In the genomic region with DNA sequence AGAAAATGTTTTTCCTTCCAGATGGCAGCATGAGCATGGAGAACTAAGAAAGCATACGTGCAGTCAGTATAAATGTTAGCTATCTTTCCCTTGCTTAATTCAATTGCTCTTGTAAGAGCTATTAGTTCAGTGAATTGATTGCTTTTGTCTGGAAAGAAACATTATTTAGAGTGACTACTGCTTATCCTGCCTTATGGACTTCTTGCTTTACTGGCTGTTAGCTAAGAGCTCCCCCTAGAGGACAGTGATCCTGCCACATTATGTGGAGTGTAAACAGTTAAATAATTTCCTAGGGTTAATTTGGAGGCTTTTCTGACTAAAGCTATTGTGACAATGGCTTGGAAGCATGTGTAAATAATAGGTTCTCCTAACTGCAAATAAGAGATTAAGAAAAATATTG, we compare ENCODE assay signal across 9 cellular contexts.
DNase-seq lines count a peak whose midpoint lies in the region; ATAC-seq and TF ChIP-seq lines count a peak whose summit lies in the region.
"Had no signal": no experiment of that assay in that cellular context is flagged by ENCODE, and none has a peak within 500 bp of the region (broad histone marks: within the 10 kb centered on the region; RNA-seq: fewer than 3 reads in every experiment).

No MANE protein-coding gene starts in this region.

- no TSS peak for BruUV-seq in A673 (replicated peaks; lab: Mats Ljungman, UMichigan)

- H3K4me1 ChIP-seq in A673 (ENCODE audit: insufficient read depth, low read length, poor library complexity, severe bottlenecking) (no peaks in the 10 kb centered on the region), transverse colon (no peaks in the 10 kb centered on the region)

- intact Hi-C loops in A673 (cut with micrococcal nuclease; ENCODE audit: unreplicated experiment) (loop anchor here (10.0 kb wide), 1 partner anchor 242 kb away; no protein-coding TSS in a partner anchor), dorsolateral prefrontal cortex (cut with DNase I) (no loop called here), transverse colon (cut with DNase I; ENCODE audit: low total_unique reads) (no loop called here)

- ATAC-seq in HG03097 (IDR thresholded peaks at IDR 0.05; ENCODE audit: low FRiP score, unreplicated experiment), result no peak
- ATAC-seq in GM18505 (IDR thresholded peaks at IDR 0.05; ENCODE audit: unreplicated experiment), result no peak

- TF ChIP-seq CTCF in A673 (conservative IDR thresholded peaks at IDR 0.05; ENCODE audit: low read depth, low read length) (peak; percentile 72), GM12873 (IDR thresholded peaks at IDR 0.05; ENCODE audit: insufficient read depth, low read depth, low read length, missing control alignments) (peak; percentile 68), dorsolateral prefrontal cortex (IDR thresholded peaks at IDR 0.05 in 54 of 56, conservative IDR thresholded peaks at IDR 0.05 in 2 of 56; ENCODE audit: low read depth in 1 of 56, partially characterized antibody in 56 of 56) (peak in 40 of 56 donors; percentile 8 to 53 (median 32)), transverse colon (IDR thresholded peaks at IDR 0.05) (no peak)

- H3K9me3 ChIP-seq in A673 (ENCODE audit: low read depth, low read length, poor library complexity, severe bottlenecking), result no peaks in the 10 kb centered on the region
- no peaks in the 10 kb centered on the region for H3K9me3 ChIP-seq in transverse colon

- TF ChIP-seq EP300 in transverse colon (IDR thresholded peaks at IDR 0.05; ENCODE audit: low read depth), result no peak

- 78% methylated on average over 1 of the region's 1 CpG; no CpG with 5 or more reads in 1 of the 2 donors for WGBS in transverse colon (ENCODE audit: low coverage in 1 of 2), 2 donors

- CTCF ChIA-PET in A673 (lab: Charles Lee), result interaction anchor here (0.8 kb wide), 1 partner anchor 111 kb away, joined by 3 read pairs; no protein-coding TSS in a partner anchor

- H3K4me3 ChIP-seq in A673 (ENCODE audit: low read depth, low read length, poor library complexity, severe bottlenecking) (no peak overlapping the region), dorsolateral prefrontal cortex (no peak overlapping the region), transverse colon (no peak overlapping the region)

- in situ Hi-C loops in transverse colon (cut with MboI; ENCODE audit: low pct_ligation_motif_present in 1 of 4, low pct_unique_long_range_greater_than_20kb in 1 of 4, low sequenced_read_pairs in 3 of 4), result no loop called here

- POLR2A ChIA-PET in A673 (lab: Charles Lee; ENCODE audit: low non-redundant PET), result no interaction called here

- no peak overlapping the region for H3K27ac ChIP-seq in A673 (ENCODE audit: low read depth, low read length, poor library complexity, severe bottlenecking)
- no peak overlapping the region for H3K27ac ChIP-seq in dorsolateral prefrontal cortex
- H3K27ac ChIP-seq in transverse colon, result no peak overlapping the region

- no peaks in the 10 kb centered on the region for H3K27me3 ChIP-seq in A673 (replicated peaks; ENCODE audit: insufficient read depth, low read depth, low read length, poor library complexity)
- peaks cover 0 to 78% (median 20%) of the 10 kb centered on the region in 45 donors for H3K27me3 ChIP-seq in dorsolateral prefrontal cortex
- H3K27me3 ChIP-seq in transverse colon, result no peaks in the 10 kb centered on the region

- H3K36me3 ChIP-seq in A673 (ENCODE audit: insufficient read depth, low read length, poor library complexity, severe bottlenecking), result no peaks in the 10 kb centered on the region
- H3K36me3 ChIP-seq in transverse colon, result no peaks in the 10 kb centered on the region

- DNase-seq in A673 (ENCODE audit: low spot score) (peak; percentile 59), NCI-H69 (lab: John Stamatoyannopoulos, UW) (peak; percentile 44), dorsolateral prefrontal cortex (no peak), transverse colon (no peak), NCI-H128 (lab: John Stamatoyannopoulos, UW; ENCODE audit: unreplicated experiment) (no peak)
- DNase-seq: activated naive CD4-positive, alpha-beta T cell treated with anti-CD3 and anti-CD28 coated beads, Interleukin-2, amount 10 ng/mL, durations not matched to agents 7 days and 5 days had no signal

- TF ChIP-seq POLR2A in transverse colon (IDR thresholded peaks at IDR 0.05), result no peak
- TF ChIP-seq POLR2A in GM18505 (IDR thresholded peaks at IDR 0.05; ENCODE audit: borderline replicate concordance, extremely low read depth, insufficient read depth, insufficient read length), result no peak

Comparison
In these comparisons a context has a peak if more than half of its experiments do, and no peak if none do; other contexts are left out.
1. DNase-seq: peak in A673 (single experiment) and NCI-H69 (single experiment); none in dorsolateral prefrontal cortex (0 of 10), transverse colon (single experiment) and NCI-H128 (single experiment).
2. CTCF ChIP-seq: peak in A673 (single experiment), GM12873 (single experiment) and dorsolateral prefrontal cortex (40 of 56); none in transverse colon (0 of 5).